8 cellular contexts compared by ENCODE assay signal in the genomic region with DNA sequence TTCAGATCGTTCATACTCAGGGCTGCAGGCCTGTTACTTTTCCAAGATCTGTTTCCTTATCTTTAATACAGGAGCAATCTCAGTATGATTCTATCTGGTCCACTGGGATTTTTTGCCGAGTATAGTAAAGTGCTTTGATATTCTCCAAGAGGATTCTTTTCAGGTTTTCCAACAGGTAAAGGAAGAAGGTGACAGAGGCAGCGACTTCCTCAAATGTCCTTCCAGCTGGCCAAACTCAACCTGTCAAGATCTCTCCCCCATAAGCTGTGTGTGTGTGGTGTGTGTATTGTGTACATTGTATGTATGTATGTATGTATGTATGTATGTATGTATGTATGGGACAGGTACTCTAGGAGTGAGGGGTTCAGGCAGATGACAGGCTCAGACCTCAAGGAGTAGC. TPM values are rescaled to one million over a fixed set of nuclear protein-coding genes. Genes with fewer than 3 reads are reported as not detected.
DNase-seq lines count a peak whose midpoint lies in the region; ATAC-seq and TF ChIP-seq lines count a peak whose summit lies in the region.

No MANE protein-coding gene starts in this region.

- H3K4me3 ChIP-seq in heart left ventricle, result peak overlapping the region in 11 of 12 donors; percentile 53 to 87 (median 74)
- peak overlapping the region; percentile 62 for H3K4me3 ChIP-seq in lung
- peak overlapping the region; percentile 48 for H3K4me3 ChIP-seq in urinary bladder (ENCODE audit: low read depth, low read length)

- peak overlapping the region; percentile 94 to 98 (median 98) for H3K27ac Mint-ChIP-seq in brain

- H3K9me3 Mint-ChIP-seq in brain, result no peaks in the 10 kb centered on the region

- peaks cover 30% of the 10 kb centered on the region for H3K36me3 Mint-ChIP-seq in brain

- H3K4me1 ChIP-seq in heart left ventricle (peaks cover 0 to 29% (median 14%) of the 10 kb centered on the region in 12 donors), lung (ENCODE audit: control insufficient read depth in 2 of 2, insufficient read depth in 2 of 2, low read length in 2 of 2) (peaks cover 7 to 9% of the 10 kb centered on the region in 2 donors), urinary bladder (ENCODE audit: insufficient read depth) (no peaks in the 10 kb centered on the region)

- H3K27me3 Mint-ChIP-seq in brain, result peaks cover 18% of the 10 kb centered on the region

- H3K9me3 ChIP-seq in heart left ventricle, result no peaks in the 10 kb centered on the region
- H3K9me3 ChIP-seq in lung (ENCODE audit: control insufficient read depth in 2 of 2, insufficient read depth in 1 of 2, low read length in 1 of 2), result no peaks in the 10 kb centered on the region

- no peak for ATAC-seq in heart left ventricle
- ATAC-seq in lung (ENCODE audit: insufficient read depth, low FRiP score), result no peak
- ATAC-seq in HG03095 (IDR thresholded peaks at IDR 0.05; ENCODE audit: unreplicated experiment), result no peak
- ATAC-seq in GM21381 (IDR thresholded peaks at IDR 0.05; ENCODE audit: unreplicated experiment), result no peak
- no peak for ATAC-seq in HG03432 (IDR thresholded peaks at IDR 0.05; ENCODE audit: unreplicated experiment)

- DNase-seq in heart left ventricle (no peak), cardiac septum (ENCODE audit: low spot score) (no peak), lung (ENCODE audit: low spot score) (no peak)

- no peaks in the 10 kb centered on the region for H3K27me3 ChIP-seq in heart left ventricle
- H3K27me3 ChIP-seq in lung (ENCODE audit: control insufficient read depth, insufficient read depth), result no peaks in the 10 kb centered on the region

- WGBS in heart left ventricle, 4 donors, result 25 to 31% (median 28%) methylated on average over 3 of the region's 3 CpGs
- WGBS in lung, 2 donors, result 14 to 17% methylated on average over 3 of the region's 3 CpGs
- WGBS in urinary bladder, result 20% methylated on average over 3 of the region's 3 CpGs

- H3K27ac ChIP-seq in heart left ventricle, result peak overlapping the region in 5 of 12 donors; percentile 75 to 92 (median 87)
- peak overlapping the region; percentile 31 to 83 for H3K27ac ChIP-seq in lung (ENCODE audit: low read depth in 1 of 2, low read length in 1 of 2)
- H3K27ac ChIP-seq in urinary bladder (ENCODE audit: low read depth), result no peak overlapping the region

- peak overlapping the region; percentile 95 to 99 (median 98) for H3K4me3 Mint-ChIP-seq in brain

- peaks cover 0 to 40% (median 6%) of the 10 kb centered on the region in 9 donors for H3K36me3 ChIP-seq in heart left ventricle
- H3K36me3 ChIP-seq in lung (ENCODE audit: control insufficient read depth in 2 of 2, insufficient read depth in 2 of 2, low read length in 2 of 2), result peaks cover 0 to 4% of the 10 kb centered on the region in 2 donors
- no peaks in the 10 kb centered on the region for H3K36me3 ChIP-seq in urinary bladder (ENCODE audit: insufficient read depth)

- TF ChIP-seq CTCF in heart left ventricle (IDR thresholded peaks at IDR 0.05) (no peak), brain (conservative IDR thresholded peaks at IDR 0.05) (no peak), lung (IDR thresholded peaks at IDR 0.05; ENCODE audit: control extremely low read depth, extremely low read depth) (no peak)

- H3K4me1 Mint-ChIP-seq in brain, result peaks cover 30% of the 10 kb centered on the region

- intact Hi-C loops in heart left ventricle (cut with DNase I) (loop anchor here in 3 of 10 donors (2.0 to 5.0 kb wide), 3 partner anchors 29 to 34 kb away; partner anchors contain the start of gene PRDX1 (in 1 of the 3)), cardiac septum (cut with DNase I) (loop anchor here (5.0 to 10.0 kb wide), 2 partner anchors 194 to 537 kb away; partner anchors contain the start of genes HECTD3 and UROD)

- no peak for TF ChIP-seq POLR2A in heart left ventricle (IDR thresholded peaks at IDR 0.05)

RNA-seq across cellular contexts. Expression of gene AKR1A1, which starts 1.1 kb away (rescaled TPM):
- total RNA-seq in heart left ventricle, result 100 to 1,000 TPM in 1 of 9 donors, 10 to 100 TPM in 8; 28.0 to 148 (median 42.6) TPM
- 10 to 100 TPM; 45.8 to 77.7 TPM for polyA plus RNA-seq in heart left ventricle
- total RNA-seq in cardiac septum, result 47.3 TPM
- 304 TPM for polyA plus RNA-seq in brain (ENCODE audit: insufficient read depth, low read depth, low replicate concordance)
- 100 to 1,000 TPM in 1 of 2 donors, 10 to 100 TPM in 1; 92.6 to 214 TPM for total RNA-seq in lung
- 100 to 1,000 TPM; 208 to 212 TPM for polyA plus RNA-seq in lung
- 76.1 TPM for total RNA-seq in urinary bladder
- polyA plus RNA-seq in urinary bladder, result 101 TPM

RNA-seq across cellular contexts. Expression of gene PRDX1, which starts 30.0 kb away (rescaled TPM):
- 100 to 1,000 TPM; 249 to 501 (median 313) TPM for total RNA-seq in heart left ventricle
- polyA plus RNA-seq in heart left ventricle, result 100 to 1,000 TPM; 440 to 671 TPM
- total RNA-seq in cardiac septum, result 267 TPM
- 499 TPM for polyA plus RNA-seq in brain (ENCODE audit: insufficient read depth, low read depth, low replicate concordance)
- 100 to 1,000 TPM; 208 to 443 TPM for total RNA-seq in lung
- polyA plus RNA-seq in lung, result 100 to 1,000 TPM; 649 to 926 TPM
- 232 TPM for total RNA-seq in urinary bladder
- polyA plus RNA-seq in urinary bladder, result 491 TPM

RNA-seq across cellular contexts. Expression of gene NASP, which starts 32.2 kb away (rescaled TPM):
- 10 to 100 TPM; 24.5 to 53.4 (median 31.4) TPM for total RNA-seq in heart left ventricle
- polyA plus RNA-seq in heart left ventricle, result 10 to 100 TPM; 70.6 to 86.6 TPM
- total RNA-seq in cardiac septum, result 30.1 TPM
- polyA plus RNA-seq in brain (ENCODE audit: insufficient read depth, low read depth, low replicate concordance), result 127 TPM
- total RNA-seq in lung, result 10 to 100 TPM; 56.8 to 90.9 TPM
- polyA plus RNA-seq in lung, result 100 to 1,000 TPM in 1 of 2 donors, 10 to 100 TPM in 1; 87.8 to 110 TPM
- total RNA-seq in urinary bladder, result 76.0 TPM
- 115 TPM for polyA plus RNA-seq in urinary bladder

RNA-seq across cellular contexts. Expression of gene MMACHC, which starts 51.6 kb away (rescaled TPM):
- total RNA-seq in heart left ventricle (10 to 100 TPM in 7 of 9 donors, 1 to 10 TPM in 2; 8.0 to 23.4 (median 13.8) TPM), cardiac septum (8.7 TPM), lung (1 to 10 TPM; 1.6 to 4.2 TPM), urinary bladder (1.9 TPM)
- polyA plus RNA-seq in heart left ventricle (10 to 100 TPM in 1 of 2 donors, 1 to 10 TPM in 1; 6.8 to 10.2 TPM), brain (ENCODE audit: insufficient read depth, low read depth, low replicate concordance) (10.1 TPM), lung (1 to 10 TPM; 1.8 to 2.4 TPM), urinary bladder (2.7 TPM)

RNA-seq across cellular contexts. Expression of gene CCDC163, which starts 51.8 kb away (rescaled TPM):
- total RNA-seq in heart left ventricle, result 1 to 10 TPM in 3 of 9 donors, under 1 TPM in 5, not detected in 1; 0.16 to 2.2 (median 0.73) TPM
- 1 to 10 TPM in 1 of 2 donors, under 1 TPM in 1; 0.34 to 1.8 TPM for polyA plus RNA-seq in heart left ventricle
- 0.38 TPM for total RNA-seq in cardiac septum
- 7.4 TPM for polyA plus RNA-seq in brain (ENCODE audit: insufficient read depth, low read depth, low replicate concordance)
- 1 to 10 TPM in 1 of 2 donors, under 1 TPM in 1; 0.77 to 2.2 TPM for total RNA-seq in lung
- polyA plus RNA-seq in lung, result 1 to 10 TPM; 2.0 to 2.2 TPM
- total RNA-seq in urinary bladder, result 0.42 TPM
- 2.8 TPM for polyA plus RNA-seq in urinary bladder
